8 cellular contexts compared by ENCODE assay signal in genomic region chr3:122383915-122384697, GRCh38. TPM values are rescaled to one million over a fixed set of nuclear protein-coding genes. Genes with fewer than 3 reads are reported as not detected.
DNase-seq lines count a peak whose midpoint lies in the region; ATAC-seq and TF ChIP-seq lines count a peak whose summit lies in the region.

Gene FAM162A, plus strand, starts transcription at chr3:122384182. Its CDS starts 84 bp downstream, at chr3:122384266.

- POLR2A ChIA-PET in AG04450 (lab: Yijun Ruan, JAX): interaction anchor here (0.5 to 1.0 kb wide), 4 partner anchors 9 to 402 kb away, joined by 3 to 6 read pairs (median 4); partner anchors contain the start of gene WDR5B

- under 1% methylated on average over 21 of the region's 51 CpGs for WGBS in mammary epithelial cell (ENCODE audit: low coverage, missing lambda C conversion rate)
- 0 to 2% (median 0%) methylated on average over 27 to 51 of the region's 51 CpGs for WGBS in spleen, 5 donors

- ATAC-seq in GM18873 (IDR thresholded peaks at IDR 0.05; ENCODE audit: low FRiP score, unreplicated experiment) (peak; percentile 78), HG03139 (IDR thresholded peaks at IDR 0.05; ENCODE audit: unreplicated experiment) (peak; percentile 94)

- DNase-seq in AG04450 (ENCODE audit: low read depth, low spot score) (no peak), NCI-H2196 treated with DMSO at 0.1 percent for 48 hours (lab: John Stamatoyannopoulos, UW; ENCODE audit: unreplicated experiment) (peak; percentile 95), WERI-Rb-1 (peak; percentile 96), mammary epithelial cell (peak; percentile 91), iPS-NIHi7 (ENCODE audit: extremely low spot score) (peak; percentile 92), spleen (peak; percentile 99)

- H2AFZ ChIP-seq in mammary epithelial cell (ENCODE audit: low read depth, low read length): peak within 1 kb of the TSS; percentile 96

- no TSS peak for BruUV-seq in mammary epithelial cell (replicated peaks; lab: Mats Ljungman, UMichigan)

- peak; percentile 52 to 91 (median 66) for TF ChIP-seq POLR2A in spleen (IDR thresholded peaks at IDR 0.05)

- peak within 1 kb of the TSS; percentile 96 for H3K4me2 ChIP-seq in mammary epithelial cell (ENCODE audit: insufficient read depth, low read depth, low read length)

- peak within 1 kb of the TSS; percentile 96 for H3K4me3 ChIP-seq in AG04450 (ENCODE audit: low read depth, low read length)
- H3K4me3 ChIP-seq in WERI-Rb-1 (ENCODE audit: low read depth, low read length): peak within 1 kb of the TSS; percentile 71
- peak within 1 kb of the TSS; percentile 64 to 87 (median 78) for H3K4me3 ChIP-seq in mammary epithelial cell (replicated peaks in 1 of 3; ENCODE audit: insufficient read depth in 1 of 3, low read depth in 2 of 3, low read length in 3 of 3)
- H3K4me3 ChIP-seq in spleen: peak within 1 kb of the TSS; percentile 73 to 94 (median 87)

- H3K9ac ChIP-seq in mammary epithelial cell (ENCODE audit: insufficient read depth, low read length): peak within 1 kb of the TSS; percentile 87

- no peaks in the 10 kb centered on the region for H4K20me1 ChIP-seq in mammary epithelial cell (ENCODE audit: insufficient read depth, low read length)

- H3K4me1 ChIP-seq in mammary epithelial cell (ENCODE audit: insufficient read depth, low read length) (peaks cover 17% of the 10 kb centered on the region), spleen (peaks cover 18 to 73% (median 36%) of the 10 kb centered on the region in 6 donors)

- H3K79me2 ChIP-seq in mammary epithelial cell (ENCODE audit: insufficient read depth, low read length): peaks cover 76% of the 10 kb centered on the region

- H3K27ac ChIP-seq in AG04450 (ENCODE audit: low read depth, low read length) (peak within 1 kb of the TSS; percentile 53), WERI-Rb-1 (peak within 1 kb of the TSS; percentile 84), mammary epithelial cell (ENCODE audit: insufficient read depth, low read depth, low read length) (peak within 1 kb of the TSS; percentile 84), spleen (peak within 1 kb of the TSS; percentile 72 to 91 (median 88))

- H3K9me3 ChIP-seq in AG04450 (ENCODE audit: control insufficient read depth, insufficient read depth, low read length) (no peaks in the 10 kb centered on the region), WERI-Rb-1 (ENCODE audit: severe bottlenecking) (no peaks in the 10 kb centered on the region), mammary epithelial cell (replicated peaks; ENCODE audit: insufficient read depth, low read length) (no peaks in the 10 kb centered on the region), spleen (no peaks in the 10 kb centered on the region)

- intact Hi-C loops in mammary epithelial cell (cut with micrococcal nuclease): loop anchor here (1.0 to 5.0 kb wide), 2 partner anchors 78 to 278 kb away; no protein-coding TSS in a partner anchor
- intact Hi-C loops in spleen (cut with DNase I; ENCODE audit: low total_unique reads): no loop called here

- dilution Hi-C loops in mammary epithelial cell (cut with HindIII; ENCODE audit: low sequenced_read_pairs): no loop called here

- TF ChIP-seq CTCF in AG04450 (IDR thresholded peaks at IDR 0.05; ENCODE audit: low read depth, low read length) (peak; percentile 38), WERI-Rb-1 (IDR thresholded peaks at IDR 0.05; ENCODE audit: low read depth, low read length) (peak; percentile 71), mammary epithelial cell (conservative IDR thresholded peaks at IDR 0.05 in 1 of 2, IDR thresholded peaks at IDR 0.05 in 1 of 2; ENCODE audit: extremely low read depth in 1 of 2, insufficient read depth in 1 of 2, low read depth in 1 of 2, low read length in 2 of 2) (peak; percentile 19 to 65), spleen (IDR thresholded peaks at IDR 0.05 in 8 of 11, conservative IDR thresholded peaks at IDR 0.05 in 3 of 11) (peak; percentile 37 to 82 (median 65))

- H3K36me3 ChIP-seq in WERI-Rb-1: no peaks in the 10 kb centered on the region; the same call in 1 of the 2 replicates
- H3K36me3 ChIP-seq in mammary epithelial cell (ENCODE audit: insufficient read depth, low read length): peaks cover 8% of the 10 kb centered on the region
- H3K36me3 ChIP-seq in spleen: peaks cover 0 to 9% (median 2%) of the 10 kb centered on the region in 6 donors

- in situ Hi-C loops in mammary epithelial cell (cut with MboI; ENCODE audit: low sequenced_read_pairs in 2 of 2): no loop called here

- CTCF ChIA-PET in AG04450 (lab: Charles Lee): interaction anchor here (0.6 to 4.0 kb wide), 22 partner anchors 9 to 832 kb away, joined by 3 to 48 read pairs (median 3); partner anchors contain the start of genes DTX3L, PARP9 and WDR5B
- CTCF ChIA-PET in mammary epithelial cell (lab: Charles Lee; ENCODE audit: low non-redundant PET): interaction anchor here (0.6 to 1.6 kb wide), 3 partner anchors 9 to 491 kb away, joined by 3 to 8 read pairs (median 4); no protein-coding TSS in a partner anchor

- H3K27me3 ChIP-seq in AG04450 (ENCODE audit: control insufficient read depth, insufficient read depth, low read length): no peaks in the 10 kb centered on the region
- no peaks in the 10 kb centered on the region for H3K27me3 ChIP-seq in WERI-Rb-1 (ENCODE audit: insufficient read depth, low read depth, severe bottlenecking)
- no peaks in the 10 kb centered on the region for H3K27me3 ChIP-seq in mammary epithelial cell (ENCODE audit: insufficient read depth, low read length)
- H3K27me3 ChIP-seq in spleen (replicated peaks in 1 of 7): no peaks in the 10 kb centered on the region

RNA-seq across cellular contexts. Expression of gene FAM162A, which starts in this region (rescaled TPM):
- polyA plus RNA-seq in AG04450 (2011; rRNA removed): 58.3 and 61.6 TPM in 2 replicates
- polyA minus RNA-seq in AG04450 (2011; rRNA and poly(A)+ RNA removed): 10.1 and 11.6 TPM in 2 replicates
- 10 to 100 TPM; 14.2 to 55.3 TPM for total RNA-seq in mammary epithelial cell
- polyA plus RNA-seq in mammary epithelial cell: 76.5 TPM
- 12.4 TPM for polyA minus RNA-seq in mammary epithelial cell
- 10 to 100 TPM in 6 of 7 donors, 1 to 10 TPM in 1; 9.3 to 36.9 (median 19.8) TPM for total RNA-seq in spleen
- polyA plus RNA-seq in spleen: 10 to 100 TPM; 38.7 to 57.1 (median 50.4) TPM
